ENCODE assay signal across 20 cellular contexts in the genomic region with DNA sequence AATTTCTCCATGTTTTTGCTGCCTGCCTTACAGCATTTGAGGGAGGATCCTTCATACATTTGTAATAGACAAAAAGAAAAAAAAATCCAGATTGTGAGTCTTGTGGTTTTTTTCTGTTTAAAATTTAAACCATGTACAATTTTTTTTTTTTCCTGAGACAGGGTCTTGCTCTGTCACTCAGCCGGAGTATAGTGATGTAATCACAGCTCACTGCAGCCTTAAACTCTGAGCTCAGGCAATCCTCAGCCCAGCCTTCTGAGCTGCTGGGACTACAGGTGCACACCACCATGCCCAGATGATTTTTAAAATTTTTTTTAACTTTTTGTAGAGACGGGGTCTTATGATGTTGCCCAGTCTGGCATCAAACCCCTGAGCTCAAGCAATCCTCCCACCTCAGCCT.
DNase-seq lines count a peak whose midpoint lies in the region; TF ChIP-seq lines count a peak whose summit lies in the region.
"Had no signal": no experiment of that assay in that cellular context is flagged by ENCODE, and none has a peak within 500 bp of the region (broad histone marks: within the 10 kb centered on the region; RNA-seq: fewer than 3 reads in every experiment).

No MANE protein-coding gene starts in this region.

- H3K36me3 ChIP-seq in smooth muscle cell (ENCODE audit: low read depth) = no peaks in the 10 kb centered on the region
- H3K36me3 ChIP-seq: BE2C, BLaER1 had no signal

- no peaks in the 10 kb centered on the region for H3K79me2 ChIP-seq in smooth muscle cell (ENCODE audit: low read depth)

- H2AFZ ChIP-seq in smooth muscle cell (ENCODE audit: low read depth) = no peak overlapping the region

- H3F3A ChIP-seq in smooth muscle cell (ENCODE audit: low read depth) = no peaks in the 10 kb centered on the region

- no peaks in the 10 kb centered on the region for H3K4me1 ChIP-seq in smooth muscle cell (ENCODE audit: low read depth)
- H3K4me1 ChIP-seq: BE2C, BLaER1 had no signal

- H3K27me3 ChIP-seq in smooth muscle cell (ENCODE audit: low read depth) = no peaks in the 10 kb centered on the region
- H3K27me3 ChIP-seq: BE2C, BLaER1 had no signal

- H3K9me3 ChIP-seq in smooth muscle cell (replicated peaks; ENCODE audit: low read depth) = no peaks in the 10 kb centered on the region
- H3K9me3 ChIP-seq: BE2C, BLaER1 had no signal

- no peak overlapping the region for H3K9ac ChIP-seq in smooth muscle cell (ENCODE audit: low read depth)
- H3K9ac ChIP-seq: BLaER1 had no signal

- H4K20me1 ChIP-seq in smooth muscle cell (ENCODE audit: low read depth) = no peaks in the 10 kb centered on the region
- H4K20me1 ChIP-seq: BLaER1 had no signal

- no peak overlapping the region for H3K27ac ChIP-seq in smooth muscle cell (ENCODE audit: low read depth)
- H3K27ac ChIP-seq: BLaER1 had no signal

- H3K4me3 ChIP-seq in smooth muscle cell = no peak overlapping the region
- H3K4me3 ChIP-seq: BLaER1 had no signal

- WGBS in smooth muscle cell (ENCODE audit: low lambda C conversion rate) = 94% methylated on average over 2 of the region's 2 CpGs

- no peak overlapping the region for H3K4me2 ChIP-seq in smooth muscle cell
- H3K4me2 ChIP-seq: BLaER1 had no signal

- TF ChIP-seq CTCF in smooth muscle cell (IDR thresholded peaks at IDR 0.05; ENCODE audit: borderline replicate concordance, insufficient read depth, poor library complexity, severe bottlenecking) = no peak

- DNase-seq in NCI-H69 (lab: John Stamatoyannopoulos, UW) (peak; percentile 23), glomerular visceral epithelial cell (ENCODE audit: extremely low spot score) (peak; percentile 10), renal cortical epithelial cell (ENCODE audit: low read depth) (peak; percentile 44), HUDEP-2 (lab: John Stamatoyannopoulos, UW; ENCODE audit: unreplicated experiment in 76 of 76) (no peak), smooth muscle cell (lab: John Stamatoyannopoulos, UW; ENCODE audit: unreplicated experiment) (no peak)
- DNase-seq in stimulated activated naive CD4-positive, alpha-beta T cell treated with Interleukin-2 at 50 U/mL for 16 hours (lab: John Stamatoyannopoulos, UW) = no peak
- DNase-seq: 8988T; ACHN; BE2C; C1 segment of cervical spinal cord; CD4-positive, alpha-beta memory T cell; CD4-positive, CD25-positive, alpha-beta regulatory T cell; CD8-positive, alpha-beta memory T cell; COR-L47; DMS 273 treated with DMSO at 0.1 percent for 48 hours; DMS153; DMS53; DMS79; GF-D8 had no signal

Comparison
In these comparisons a context has a peak if more than half of its experiments do, and no peak if none do; other contexts are left out.
1. DNase-seq: peak in NCI-H69 (single experiment), glomerular visceral epithelial cell (single experiment) and renal cortical epithelial cell (single experiment); none in HUDEP-2 (0 of 76), smooth muscle cell (single experiment) and stimulated activated naive CD4-positive, alpha-beta T cell treated with Interleukin-2 at 50 U/mL for 16 hours (single experiment).